In the genomic region with DNA sequence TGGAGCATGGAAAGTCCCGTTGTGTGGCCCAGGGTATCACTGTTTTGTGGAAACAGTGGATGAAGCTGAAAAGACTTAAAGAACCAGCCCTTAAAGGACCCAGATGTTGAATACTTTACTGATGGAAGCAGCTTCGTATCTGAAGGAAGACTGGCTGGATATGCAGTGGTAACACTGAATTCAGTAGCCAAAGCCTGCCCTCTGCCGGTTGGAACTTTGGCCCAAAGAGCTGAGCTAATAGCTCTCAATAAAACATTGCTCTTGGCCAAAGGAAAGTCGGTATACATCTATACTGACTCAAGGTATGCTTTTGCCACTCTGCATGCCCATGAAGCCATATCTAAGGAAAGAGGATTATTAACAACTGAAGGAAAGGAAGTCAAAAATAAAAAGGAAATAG, we compare ENCODE assay signal across 8 cellular contexts.
DNase-seq lines count a peak whose midpoint lies in the region; ATAC-seq and TF ChIP-seq lines count a peak whose summit lies in the region.

No MANE protein-coding gene starts in this region.

- no peaks in the 10 kb centered on the region for H3K4me1 Mint-ChIP-seq in activated T-cell treated with anti-CD3 and anti-CD28 coated beads, Interleukin-2, amount 50 U/mL, for 24 hours (ENCODE audit: low read depth)

- no peaks in the 10 kb centered on the region for H3K9me3 ChIP-seq in prostate gland

- H3K36me3 Mint-ChIP-seq in activated T-cell treated with anti-CD3 and anti-CD28 coated beads, Interleukin-2, amount 50 U/mL, for 24 hours (ENCODE audit: low read depth), result no peaks in the 10 kb centered on the region

- peak; percentile 1 for DNase-seq in AG09319 (ENCODE audit: extremely low read depth, low read depth)
- DNase-seq in NCI-H2029 treated with DMSO at 0.1 percent for 48 hours (lab: John Stamatoyannopoulos, UW), result peak; percentile 5
- DNase-seq in activated T-cell treated with anti-CD3 and anti-CD28 coated beads, Interleukin-2, amount 50 U/mL, for 24 hours, result peak; percentile 36
- DNase-seq in cardiac septum (ENCODE audit: low spot score), result peak; percentile 77
- peak; percentile 57 for DNase-seq in prostate gland (ENCODE audit: low spot score)
- no peak for DNase-seq in NCI-H2107 treated with DMSO at 0.1 percent for 48 hours (lab: John Stamatoyannopoulos, UW; ENCODE audit: unreplicated experiment)

- H3K36me3 ChIP-seq in prostate gland, result no peaks in the 10 kb centered on the region

- no peaks in the 10 kb centered on the region for H3K27me3 ChIP-seq in prostate gland (replicated peaks; ENCODE audit: insufficient read depth)

- intact Hi-C loops in cardiac septum (cut with DNase I) (loop anchor here (2.0 kb wide), 2 partner anchors 423 to 801 kb away; no protein-coding TSS in a partner anchor), prostate gland (cut with DNase I) (loop anchor here (5.0 kb wide), 3 partner anchors 422 to 802 kb away; no protein-coding TSS in a partner anchor)

- H3K4me1 ChIP-seq in prostate gland (replicated peaks), result no peaks in the 10 kb centered on the region

- H3K4me3 ChIP-seq in prostate gland, result no peak overlapping the region

- 40% methylated on average over 4 of the region's 4 CpGs for WGBS in prostate gland

- no peak overlapping the region for H3K27ac ChIP-seq in prostate gland

- H3K9me3 Mint-ChIP-seq in activated T-cell treated with anti-CD3 and anti-CD28 coated beads, Interleukin-2, amount 50 U/mL, for 24 hours, result no peaks in the 10 kb centered on the region

- TF ChIP-seq CTCF in AG09319 (IDR thresholded peaks at IDR 0.05; ENCODE audit: low read depth, low read length) (peak; percentile 52), prostate gland (IDR thresholded peaks at IDR 0.05) (peak in 3 of 4 experiments; percentile 55 to 62 (median 60))

- TF ChIP-seq POLR2A in prostate gland (IDR thresholded peaks at IDR 0.05), result no peak

- H3K27me3 Mint-ChIP-seq in activated T-cell treated with anti-CD3 and anti-CD28 coated beads, Interleukin-2, amount 50 U/mL, for 24 hours, result no peaks in the 10 kb centered on the region

- H3K4me3 Mint-ChIP-seq in activated T-cell treated with anti-CD3 and anti-CD28 coated beads, Interleukin-2, amount 50 U/mL, for 24 hours, result no peak overlapping the region

- no peak overlapping the region for H3K27ac Mint-ChIP-seq in activated T-cell treated with anti-CD3 and anti-CD28 coated beads, Interleukin-2, amount 50 U/mL, for 24 hours

- peak; percentile 63 for ATAC-seq in GM19395 (IDR thresholded peaks at IDR 0.05; ENCODE audit: unreplicated experiment)
- ATAC-seq in GM21825 (IDR thresholded peaks at IDR 0.05; ENCODE audit: unreplicated experiment), result no peak
